In genomic region chr11:43130616-43131015, GRCh38 we compare ENCODE assay signal across 10 cellular contexts.
DNase-seq lines count a peak whose midpoint lies in the region; ATAC-seq and TF ChIP-seq lines count a peak whose summit lies in the region.
"Had no signal": no experiment of that assay in that cellular context is flagged by ENCODE, and none has a peak within 500 bp of the region (broad histone marks: within the 10 kb centered on the region; RNA-seq: fewer than 3 reads in every experiment).

No MANE protein-coding gene starts in this region.

- H3K4me3 ChIP-seq in LNCaP clone FGC (ENCODE audit: low read depth, low read length) (no peak overlapping the region), dorsolateral prefrontal cortex (no peak overlapping the region)
- H3K4me3 ChIP-seq: thyroid gland had no signal

- no peak overlapping the region for H3K27ac ChIP-seq in dorsolateral prefrontal cortex
- H3K27ac ChIP-seq: thyroid gland had no signal

- no peaks in the 10 kb centered on the region for H3K27me3 ChIP-seq in dorsolateral prefrontal cortex
- H3K27me3 ChIP-seq: thyroid gland had no signal

- intact Hi-C loops in dorsolateral prefrontal cortex (cut with DNase I): no loop called here

- no peak for ATAC-seq in GM18868 (IDR thresholded peaks at IDR 0.05; ENCODE audit: unreplicated experiment)
- ATAC-seq in HG02981 (IDR thresholded peaks at IDR 0.05; ENCODE audit: unreplicated experiment): no peak

- DNase-seq in NCI-H510A treated with DMSO at 0.1 percent for 48 hours (lab: John Stamatoyannopoulos, UW) (peak; percentile 1), NCI-H510A (lab: John Stamatoyannopoulos, UW) (no peak), LNCaP clone FGC (ENCODE audit: low read depth) (peak; percentile 54), dorsolateral prefrontal cortex (peak in 9 of 10 donors; percentile 23 to 60 (median 46)), pons (ENCODE audit: low spot score) (peak; percentile 70), NCI-H1436 treated with DMSO at 0.1 percent for 48 hours (lab: John Stamatoyannopoulos, UW) (no peak)
- DNase-seq: DMS79 treated with DMSO at 0.1 percent for 48 hours, thyroid gland had no signal

- peak; percentile 83 for TF ChIP-seq CTCF in LNCaP clone FGC (IDR thresholded peaks at IDR 0.05; ENCODE audit: control insufficient read depth, extremely low read depth, insufficient read depth)
- peak in 41 of 56 donors; percentile 8 to 57 (median 35) for TF ChIP-seq CTCF in dorsolateral prefrontal cortex (IDR thresholded peaks at IDR 0.05 in 54 of 56, conservative IDR thresholded peaks at IDR 0.05 in 2 of 56; ENCODE audit: low read depth in 1 of 56, partially characterized antibody in 56 of 56)

Comparison
In these comparisons a context has a peak if more than half of its experiments do, and no peak if none do; other contexts are left out.
1. DNase-seq: peak in NCI-H510A treated with DMSO at 0.1 percent for 48 hours (single experiment), LNCaP clone FGC (single experiment), dorsolateral prefrontal cortex (9 of 10) and pons (single experiment); none in NCI-H510A (single experiment) and NCI-H1436 treated with DMSO at 0.1 percent for 48 hours (single experiment).